ENCODE assay signal across 37 cellular contexts in the genomic region with DNA sequence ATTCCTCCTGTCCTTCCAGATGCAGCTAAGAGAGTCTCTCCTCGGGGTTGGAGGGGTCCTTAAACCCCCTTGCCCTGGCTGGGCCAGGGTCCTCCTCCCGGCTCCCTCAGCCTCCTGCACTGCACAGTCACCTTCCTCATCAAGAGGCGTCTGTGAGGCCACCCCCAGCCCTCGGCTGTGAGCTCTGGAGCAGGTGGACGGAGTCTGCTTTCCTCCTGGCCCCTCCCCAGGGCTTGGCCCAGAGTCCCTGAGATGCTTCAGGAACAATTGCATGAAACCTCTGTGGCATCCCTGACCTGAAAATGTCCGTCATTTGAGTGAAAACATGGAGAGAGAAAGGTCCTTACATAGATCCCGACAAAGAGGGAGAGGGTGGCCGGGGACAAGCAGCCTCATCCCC. TPM values are rescaled to one million over a fixed set of nuclear protein-coding genes. Genes with fewer than 3 reads are reported as not detected.
"Had no signal": no experiment of that assay in that cellular context is flagged by ENCODE, and none has a peak within 500 bp of the region (broad histone marks: within the 10 kb centered on the region; RNA-seq: fewer than 3 reads in every experiment).

No MANE protein-coding gene starts in this region.

- H3K27ac ChIP-seq: ascending aorta, cardiac muscle cell, PC-9, RWPE1, WERI-Rb-1 had no signal

- H3K4me3 ChIP-seq: ascending aorta, cardiac muscle cell had no signal

- H3K4me1 ChIP-seq: ascending aorta had no signal

- H2AFZ ChIP-seq: PC-9 had no signal

- H3K36me3 ChIP-seq: ascending aorta, cardiac muscle cell, WERI-Rb-1 had no signal

- H3K9me3 Mint-ChIP-seq: activated CD4-positive, alpha-beta memory T cell treated with anti-CD3 and anti-CD28 coated beads, Interleukin-2, amount 10 ng/mL, durations not matched to agents 7 days and 5 days; activated naive CD4-positive, alpha-beta T cell treated with anti-CD3 and anti-CD28 coated beads, Interleukin-2, amount 10 ng/mL, durations not matched to agents 7 days and 5 days; activated naive CD8-positive, alpha-beta T cell treated with anti-CD3 and anti-CD28 coated beads for 36 hours; central memory CD8-positive, alpha-beta T cell had no signal

- H3K4me3 Mint-ChIP-seq: activated CD4-positive, alpha-beta memory T cell treated with anti-CD3 and anti-CD28 coated beads, Interleukin-2, amount 10 ng/mL, durations not matched to agents 7 days and 5 days; activated CD8-positive, alpha-beta memory T cell treated with anti-CD3 and anti-CD28 coated beads, Interleukin-2, amount 10 ng/mL, durations not matched to agents 7 days and 5 days; activated naive CD4-positive, alpha-beta T cell treated with anti-CD3 and anti-CD28 coated beads, Interleukin-2, amount 10 ng/mL, durations not matched to agents 7 days and 5 days; activated naive CD8-positive, alpha-beta T cell treated with anti-CD3 and anti-CD28 coated beads for 36 hours; central memory CD8-positive, alpha-beta T cell had no signal

- H3K4me1 Mint-ChIP-seq: activated CD4-positive, alpha-beta memory T cell treated with anti-CD3 and anti-CD28 coated beads, Interleukin-2, amount 10 ng/mL, durations not matched to agents 7 days and 5 days; activated CD8-positive, alpha-beta memory T cell treated with anti-CD3 and anti-CD28 coated beads, Interleukin-2, amount 10 ng/mL, durations not matched to agents 7 days and 5 days; activated naive CD4-positive, alpha-beta T cell treated with anti-CD3 and anti-CD28 coated beads, Interleukin-2, amount 10 ng/mL, durations not matched to agents 7 days and 5 days; activated naive CD8-positive, alpha-beta T cell treated with anti-CD3 and anti-CD28 coated beads for 36 hours; central memory CD8-positive, alpha-beta T cell had no signal

- DNase-seq: activated CD4-positive, alpha-beta memory T cell treated with anti-CD3 and anti-CD28 coated beads, Interleukin-2, amount 10 ng/mL, durations not matched to agents 7 days and 5 days; activated CD4-positive, alpha-beta T cell treated with anti-CD3 and anti-CD28 coated beads for 1 hour; activated CD4-positive, alpha-beta T cell treated with anti-CD3 and anti-CD28 coated beads for 48 hours; activated CD4-positive, CD25-positive, alpha-beta regulatory T cell; activated CD8-positive, alpha-beta memory T cell treated with anti-CD3 and anti-CD28 coated beads for 24 hours; activated CD8-positive, alpha-beta memory T cell treated with anti-CD3 and anti-CD28 coated beads, Interleukin-2, amount 10 ng/mL, durations not matched to agents 7 days and 5 days; activated CD8-positive, alpha-beta memory T cell treated with anti-CD3 and anti-CD28 coated beads, Interleukin-2, amount 50 U/mL, for 48 hours; activated effector memory CD4-positive, alpha-beta T cell treated with Interleukin-2 at 50 U/mL for 16 hours; activated naive CD4-positive, alpha-beta T cell treated with anti-CD3 and anti-CD28 coated beads, Interleukin-2, amount 10 ng/mL, durations not matched to agents 7 days and 5 days; activated naive CD8-positive, alpha-beta T cell treated with anti-CD3 and anti-CD28 coated beads for 36 hours; activated T-cell treated with anti-CD3 and anti-CD28 coated beads, Interleukin-2, amount 50 U/mL, for 48 hours; amniotic stem cell; Karpas-422; NCI-H1105; NCI-H1436; NCI-H1694; NCI-H1930; NCI-H2081 treated with DMSO at 0.1 percent for 48 hours; NCI-H226; NCI-H446 treated with DMSO at 0.1 percent for 48 hours; NCI-H524; PC-9; SIG-M5; SW 1271; T1000; WERI-Rb-1 had no signal

- H3K36me3 Mint-ChIP-seq: activated CD8-positive, alpha-beta memory T cell treated with anti-CD3 and anti-CD28 coated beads, Interleukin-2, amount 10 ng/mL, durations not matched to agents 7 days and 5 days; activated naive CD4-positive, alpha-beta T cell treated with anti-CD3 and anti-CD28 coated beads, Interleukin-2, amount 10 ng/mL, durations not matched to agents 7 days and 5 days; activated naive CD8-positive, alpha-beta T cell treated with anti-CD3 and anti-CD28 coated beads for 36 hours had no signal

- H3K27ac Mint-ChIP-seq: activated CD4-positive, alpha-beta memory T cell treated with anti-CD3 and anti-CD28 coated beads, Interleukin-2, amount 10 ng/mL, durations not matched to agents 7 days and 5 days; activated CD8-positive, alpha-beta memory T cell treated with anti-CD3 and anti-CD28 coated beads, Interleukin-2, amount 10 ng/mL, durations not matched to agents 7 days and 5 days; activated naive CD4-positive, alpha-beta T cell treated with anti-CD3 and anti-CD28 coated beads, Interleukin-2, amount 10 ng/mL, durations not matched to agents 7 days and 5 days; activated naive CD8-positive, alpha-beta T cell treated with anti-CD3 and anti-CD28 coated beads for 36 hours had no signal

- H3K9me3 ChIP-seq: ascending aorta had no signal

- H3K27me3 ChIP-seq: ascending aorta had no signal

- FAIRE-seq: RCC 7860 had no signal

RNA-seq across cellular contexts. Expression of gene FGF3, which starts 6.7 kb away (rescaled TPM):
- total RNA-seq: activated CD4-positive, alpha-beta memory T cell treated with anti-CD3 and anti-CD28 coated beads, Interleukin-2, amount 10 ng/mL, durations not matched to agents 7 days and 5 days; activated CD8-positive, alpha-beta memory T cell treated with anti-CD3 and anti-CD28 coated beads, Interleukin-2, amount 10 ng/mL, durations not matched to agents 7 days and 5 days; activated naive CD8-positive, alpha-beta T cell treated with anti-CD3 and anti-CD28 coated beads for 36 hours; ascending aorta; MCF 10A; OCI-LY7; PC-9; Right ventricle myocardium inferior; SK-MEL-5; T-helper 1 cell treated with Interleukin-12 subunit alpha and Interleukin-12 subunit beta and Interleukin-4 antibody, amounts not matched to agents 30 ng/mL and 1 ng/mL, for 36 hours; T-helper 2 cell treated with Interferon-gamma antibody and Interleukin-4, amounts not matched to agents 100 ng/mL and 5 ng/mL, for 36 hours had no signal
- polyA plus RNA-seq: cardiac muscle cell had no signal

RNA-seq across cellular contexts. Expression of gene FGF4, which starts 50.8 kb away (rescaled TPM):
- total RNA-seq: activated CD4-positive, alpha-beta memory T cell treated with anti-CD3 and anti-CD28 coated beads, Interleukin-2, amount 10 ng/mL, durations not matched to agents 7 days and 5 days; activated CD8-positive, alpha-beta memory T cell treated with anti-CD3 and anti-CD28 coated beads, Interleukin-2, amount 10 ng/mL, durations not matched to agents 7 days and 5 days; activated naive CD8-positive, alpha-beta T cell treated with anti-CD3 and anti-CD28 coated beads for 36 hours; ascending aorta; cardiac muscle cell; MCF 10A; OCI-LY7; PC-9; Right ventricle myocardium inferior; SK-MEL-5; T-helper 1 cell treated with Interleukin-12 subunit alpha and Interleukin-12 subunit beta and Interleukin-4 antibody, amounts not matched to agents 30 ng/mL and 1 ng/mL, for 36 hours; T-helper 2 cell treated with Interferon-gamma antibody and Interleukin-4, amounts not matched to agents 100 ng/mL and 5 ng/mL, for 36 hours had no signal
- polyA plus RNA-seq: cardiac muscle cell had no signal
